24 cellular contexts compared by ENCODE assay signal in genomic region chr3:16466822-16467221, GRCh38. TPM values are rescaled to one million over a fixed set of nuclear protein-coding genes. Genes with fewer than 3 reads are reported as not detected.
DNase-seq lines count a peak whose midpoint lies in the region; ATAC-seq and TF ChIP-seq lines count a peak whose summit lies in the region.
"Had no signal": no experiment of that assay in that cellular context is flagged by ENCODE, and none has a peak within 500 bp of the region (broad histone marks: within the 10 kb centered on the region; RNA-seq: fewer than 3 reads in every experiment).

No MANE protein-coding gene starts in this region.

- H3K9me3 Mint-ChIP-seq in T-helper 1 cell treated with Interleukin-12 subunit alpha and Interleukin-12 subunit beta and Interleukin-4 antibody, amounts not matched to agents 30 μg/mL and 1 μg/mL, for 36 hours, result peaks cover 16% of the 10 kb centered on the region
- H3K9me3 Mint-ChIP-seq in activated naive CD8-positive, alpha-beta T cell treated with anti-CD3 and anti-CD28 coated beads for 36 hours, result peaks cover 3% of the 10 kb centered on the region
- H3K9me3 Mint-ChIP-seq in nephron, result peaks cover 20% of the 10 kb centered on the region

- H3K4me3 Mint-ChIP-seq in T-helper 1 cell treated with Interleukin-12 subunit alpha and Interleukin-12 subunit beta and Interleukin-4 antibody, amounts not matched to agents 30 μg/mL and 1 μg/mL, for 36 hours, result peak overlapping the region; percentile 1
- H3K4me3 Mint-ChIP-seq in activated naive CD8-positive, alpha-beta T cell treated with anti-CD3 and anti-CD28 coated beads for 36 hours, result no peak overlapping the region
- H3K4me3 Mint-ChIP-seq in nephron, result no peak overlapping the region
- H3K4me3 Mint-ChIP-seq: GM23338 had no signal

- H3K4me1 ChIP-seq in tibial nerve, result peaks cover 0 to 36% (median 0%) of the 10 kb centered on the region in 4 donors
- H3K4me1 ChIP-seq: foreskin keratinocyte, parathyroid adenoma had no signal

- H3K36me3 Mint-ChIP-seq in T-helper 1 cell treated with Interleukin-12 subunit alpha and Interleukin-12 subunit beta and Interleukin-4 antibody, amounts not matched to agents 30 μg/mL and 1 μg/mL, for 36 hours (ENCODE audit: low read depth), result peaks cover 48% of the 10 kb centered on the region
- H3K36me3 Mint-ChIP-seq in activated naive CD8-positive, alpha-beta T cell treated with anti-CD3 and anti-CD28 coated beads for 36 hours, result peaks cover 75% of the 10 kb centered on the region
- H3K36me3 Mint-ChIP-seq in nephron (ENCODE audit: low read depth), result peaks cover 31% of the 10 kb centered on the region

- no peak overlapping the region for H3K4me3 ChIP-seq in tibial nerve
- H3K4me3 ChIP-seq: dorsolateral prefrontal cortex, GM23338, lower lobe of right lung, upper lobe of left lung had no signal

- H3K4me1 Mint-ChIP-seq in T-helper 1 cell treated with Interleukin-12 subunit alpha and Interleukin-12 subunit beta and Interleukin-4 antibody, amounts not matched to agents 30 μg/mL and 1 μg/mL, for 36 hours (ENCODE audit: low read depth), result peaks cover 65% of the 10 kb centered on the region
- peaks cover 60% of the 10 kb centered on the region for H3K4me1 Mint-ChIP-seq in activated naive CD8-positive, alpha-beta T cell treated with anti-CD3 and anti-CD28 coated beads for 36 hours
- H3K4me1 Mint-ChIP-seq in nephron, result peaks cover 37% of the 10 kb centered on the region

- peak overlapping the region; percentile 99 for H3K27ac Mint-ChIP-seq in T-helper 1 cell treated with Interleukin-12 subunit alpha and Interleukin-12 subunit beta and Interleukin-4 antibody, amounts not matched to agents 30 μg/mL and 1 μg/mL, for 36 hours
- peak overlapping the region; percentile 34 for H3K27ac Mint-ChIP-seq in activated naive CD8-positive, alpha-beta T cell treated with anti-CD3 and anti-CD28 coated beads for 36 hours
- peak overlapping the region in 2 of 3 experiments; percentile 9 to 39 for H3K27ac Mint-ChIP-seq in nephron
- H3K27ac Mint-ChIP-seq: GM23338 had no signal

- in situ Hi-C loops in GM13976 (cut with MboI; ENCODE audit: low sequenced_read_pairs, unreplicated experiment), result no loop called here

- H3K27me3 Mint-ChIP-seq in T-helper 1 cell treated with Interleukin-12 subunit alpha and Interleukin-12 subunit beta and Interleukin-4 antibody, amounts not matched to agents 30 μg/mL and 1 μg/mL, for 36 hours (ENCODE audit: low read depth), result no peaks in the 10 kb centered on the region
- no peaks in the 10 kb centered on the region for H3K27me3 Mint-ChIP-seq in activated naive CD8-positive, alpha-beta T cell treated with anti-CD3 and anti-CD28 coated beads for 36 hours
- H3K27me3 Mint-ChIP-seq in nephron (ENCODE audit: low read depth), result no peaks in the 10 kb centered on the region

- peaks cover 22% of the 10 kb centered on the region for H3K9me3 ChIP-seq in KOPT-K1 (ENCODE audit: insufficient read depth, low read length, poor library complexity, severe bottlenecking)
- H3K9me3 ChIP-seq in tibial nerve, result peaks cover 0 to 13% (median 0%) of the 10 kb centered on the region in 4 donors
- H3K9me3 ChIP-seq: BE2C, lower lobe of right lung had no signal

- no peak for DNase-seq in T-helper 1 cell
- DNase-seq in activated naive CD8-positive, alpha-beta T cell treated with anti-CD3 and anti-CD28 coated beads for 36 hours, result no peak
- no peak for DNase-seq in GM13976 (ENCODE audit: low spot score)
- DNase-seq in tibial nerve (ENCODE audit: low spot score in 2 of 2), result no peak
- DNase-seq: activated CD4-positive, alpha-beta T cell treated with anti-CD3 and anti-CD28 coated beads for 1 hour; BE2C; dorsolateral prefrontal cortex; foreskin keratinocyte; hypothalamus; lower lobe of right lung; NCI-H1417; NCI-H2107; NCI-H526 treated with DMSO at 0.1 percent for 48 hours; SIG-M5; stimulated activated naive CD4-positive, alpha-beta T cell treated with Interleukin-2 at 50 U/mL for 16 hours; T1000 had no signal

- TF ChIP-seq CTCF in nephron (IDR thresholded peaks at IDR 0.05; ENCODE audit: unreplicated experiment in 3 of 3) (no peak), GM13976 (IDR thresholded peaks at IDR 0.05; ENCODE audit: borderline replicate concordance, control extremely low read depth, extremely low read depth, insufficient read depth, missing control alignments) (no peak), tibial nerve (IDR thresholded peaks at IDR 0.05) (no peak)

- no peak for TF ChIP-seq POLR2A in tibial nerve (IDR thresholded peaks at IDR 0.05)

- H3K36me3 ChIP-seq in KOPT-K1 (ENCODE audit: insufficient read depth, low read length), result peaks cover 21% of the 10 kb centered on the region
- H3K36me3 ChIP-seq in tibial nerve, result peaks cover 0 to 35% (median 0%) of the 10 kb centered on the region in 3 donors
- H3K36me3 ChIP-seq: BE2C, lower lobe of right lung had no signal

- TF ChIP-seq EP300 in tibial nerve (IDR thresholded peaks at IDR 0.05), result no peak

- no peak for ATAC-seq in HG03432 (IDR thresholded peaks at IDR 0.05; ENCODE audit: unreplicated experiment)
- ATAC-seq: foreskin keratinocyte had no signal

- WGBS in tibial nerve, 2 donors, result 82 to 83% methylated on average over 4 of the region's 4 CpGs

- no peaks in the 10 kb centered on the region for H3K27me3 ChIP-seq in tibial nerve
- H3K27me3 ChIP-seq: BE2C, dorsolateral prefrontal cortex, foreskin keratinocyte, upper lobe of left lung had no signal

- H3K27ac ChIP-seq in KOPT-K1 (ENCODE audit: low read depth, low read length, poor library complexity, severe bottlenecking) (peak overlapping the region; percentile 60), tibial nerve (no peak overlapping the region)
- H3K27ac ChIP-seq: epithelial cell of prostate, foreskin keratinocyte, lower lobe of right lung, parathyroid adenoma had no signal

RNA-seq across cellular contexts. Expression of gene RFTN1, which starts 46.7 kb away (rescaled TPM):
- 10 to 100 TPM; 84.2 to 84.8 TPM for total RNA-seq in activated naive CD8-positive, alpha-beta T cell treated with anti-CD3 and anti-CD28 coated beads for 36 hours
- 100 to 1,000 TPM; 113 to 137 (median 122) TPM for total RNA-seq in tibial nerve

Comparison
In these comparisons a context has a peak if more than half of its experiments do, and no peak if none do; other contexts are left out.
1. H3K27ac Mint-ChIP-seq: peak in every context shown above with its lines; median percentile 99 in T-helper 1 cell treated with Interleukin-12 subunit alpha and Interleukin-12 subunit beta and Interleukin-4 antibody, amounts not matched to agents 30 μg/mL and 1 μg/mL, for 36 hours; 34 in activated naive CD8-positive, alpha-beta T cell treated with anti-CD3 and anti-CD28 coated beads for 36 hours; 24 in nephron.